Comparison of ENCODE assay signal across 29 cellular contexts in the genomic region with DNA sequence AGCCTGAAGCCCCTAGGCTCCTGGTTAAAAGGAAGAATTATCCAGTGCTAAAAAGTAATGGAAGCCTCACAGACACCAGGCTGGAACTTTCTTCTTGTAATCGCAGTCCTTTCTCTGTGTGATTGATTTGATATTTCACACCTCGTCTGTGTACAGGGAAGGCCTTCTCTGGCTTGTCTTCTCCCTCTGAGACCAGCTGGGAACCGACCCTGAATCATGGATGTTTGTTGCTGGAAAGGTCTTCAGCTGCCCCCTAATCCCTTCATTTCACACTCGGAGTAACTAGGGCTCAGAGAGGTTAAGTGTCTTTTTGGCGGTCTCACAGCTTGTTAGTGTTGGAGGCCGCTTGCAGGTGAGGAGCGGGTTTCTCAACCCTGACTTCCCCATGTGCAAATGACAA.
"Had no signal": no experiment of that assay in that cellular context is flagged by ENCODE, and none has a peak within 500 bp of the region (broad histone marks: within the 10 kb centered on the region; RNA-seq: fewer than 3 reads in every experiment).

No MANE protein-coding gene starts in this region.

- H3K9me3 ChIP-seq: ascending aorta, breast epithelium, colonic mucosa had no signal

- ATAC-seq: activated naive CD4-positive, alpha-beta T cell treated with anti-CD3 and anti-CD28 coated beads, Interleukin-2, amount 50 U/mL, for 72 hours; activated T-cell treated with anti-CD3 and anti-CD28 coated beads, Interleukin-2, amount 50 U/mL, for 72 hours; esophagus mucosa; T-cell had no signal

- H3K4me3 Mint-ChIP-seq: activated CD4-positive, alpha-beta memory T cell treated with anti-CD3 and anti-CD28 coated beads, Interleukin-2, amount 10 ng/mL, durations not matched to agents 7 days and 5 days; activated CD4-positive, alpha-beta T cell treated with anti-CD3 and anti-CD28 coated beads, Interleukin-2, amount 10 ng/mL, durations not matched to agents 7 days and 5 days; activated naive CD4-positive, alpha-beta T cell treated with anti-CD3 and anti-CD28 coated beads, Interleukin-2, amount 10 ng/mL, durations not matched to agents 7 days and 5 days; activated naive CD8-positive, alpha-beta T cell treated with anti-CD3 and anti-CD28 coated beads, Interleukin-2, amount 10 ng/mL, durations not matched to agents 7 days and 5 days; activated T-cell treated with anti-CD3 and anti-CD28 coated beads, Interleukin-2, amount 50 U/mL, for 24 hours; activated T-cell treated with anti-CD3 and anti-CD28 coated beads, Interleukin-2, amount 50 U/mL, for 72 hours; brain; endodermal cell; T-cell; T-helper 1 cell treated with Interleukin-12 subunit alpha and Interleukin-12 subunit beta and Interleukin-4 antibody, amounts not matched to agents 30 μg/mL and 1 μg/mL, for 36 hours had no signal

- H3K27ac ChIP-seq: ascending aorta, cardiac muscle cell, colonic mucosa had no signal

- DNase-seq: activated CD4-positive, alpha-beta memory T cell treated with anti-CD3 and anti-CD28 coated beads, Interleukin-2, amount 10 ng/mL, durations not matched to agents 7 days and 5 days; activated CD4-positive, alpha-beta T cell treated with anti-CD3 and anti-CD28 coated beads for 1 hour; activated CD4-positive, alpha-beta T cell treated with anti-CD3 and anti-CD28 coated beads for 4 hours; activated CD4-positive, alpha-beta T cell treated with anti-CD3 and anti-CD28 coated beads, Interleukin-2, amount 10 ng/mL, durations not matched to agents 7 days and 5 days; activated CD4-positive, alpha-beta T cell treated with anti-CD3 and anti-CD28 coated beads, Interleukin-2, amount 50 U/mL, for 4 hours; activated CD8-positive, alpha-beta memory T cell treated with anti-CD3 and anti-CD28 coated beads, Interleukin-2, amount 50 U/mL, for 48 hours; activated gamma-delta T cell; activated naive CD4-positive, alpha-beta T cell; activated naive CD4-positive, alpha-beta T cell treated with anti-CD3 and anti-CD28 coated beads, Interleukin-2, amount 10 ng/mL, durations not matched to agents 7 days and 5 days; activated naive CD8-positive, alpha-beta T cell treated with anti-CD3 and anti-CD28 coated beads, Interleukin-2, amount 10 ng/mL, durations not matched to agents 7 days and 5 days; activated T-cell treated with anti-CD3 and anti-CD28 coated beads for 4 hours; activated T-cell treated with anti-CD3 and anti-CD28 coated beads, Interleukin-2, amount 50 U/mL, for 24 hours; activated T-cell treated with anti-CD3 and anti-CD28 coated beads, Interleukin-2, amount 50 U/mL, for 72 hours; central memory CD4-positive, alpha-beta T cell; cerebellar nuclear complex; colonic mucosa; effector memory CD4-positive, alpha-beta T cell; endodermal cell; foreskin fibroblast; head of caudate nucleus; T-cell; T-helper 9 cell had no signal

- H3K4me3 ChIP-seq: ascending aorta, breast epithelium, cardiac muscle cell, colonic mucosa had no signal

- H3K4me1 ChIP-seq: ascending aorta, colonic mucosa had no signal

- H3K27ac Mint-ChIP-seq: activated CD4-positive, alpha-beta memory T cell treated with anti-CD3 and anti-CD28 coated beads, Interleukin-2, amount 10 ng/mL, durations not matched to agents 7 days and 5 days; activated CD4-positive, alpha-beta T cell treated with anti-CD3 and anti-CD28 coated beads, Interleukin-2, amount 10 ng/mL, durations not matched to agents 7 days and 5 days; activated naive CD4-positive, alpha-beta T cell treated with anti-CD3 and anti-CD28 coated beads, Interleukin-2, amount 10 ng/mL, durations not matched to agents 7 days and 5 days; activated naive CD4-positive, alpha-beta T cell treated with anti-CD3 and anti-CD28 coated beads, Interleukin-2, amount 50 U/mL, for 72 hours; activated naive CD8-positive, alpha-beta T cell treated with anti-CD3 and anti-CD28 coated beads, Interleukin-2, amount 10 ng/mL, durations not matched to agents 7 days and 5 days; activated T-cell treated with anti-CD3 and anti-CD28 coated beads, Interleukin-2, amount 50 U/mL, for 24 hours; activated T-cell treated with anti-CD3 and anti-CD28 coated beads, Interleukin-2, amount 50 U/mL, for 72 hours; brain; endodermal cell; T-cell; T-helper 1 cell treated with Interleukin-12 subunit alpha and Interleukin-12 subunit beta and Interleukin-4 antibody, amounts not matched to agents 30 μg/mL and 1 μg/mL, for 36 hours had no signal

- H3K9me3 Mint-ChIP-seq: activated CD4-positive, alpha-beta T cell treated with anti-CD3 and anti-CD28 coated beads, Interleukin-2, amount 10 ng/mL, durations not matched to agents 7 days and 5 days; activated naive CD4-positive, alpha-beta T cell treated with anti-CD3 and anti-CD28 coated beads, Interleukin-2, amount 50 U/mL, for 72 hours; activated naive CD8-positive, alpha-beta T cell treated with anti-CD3 and anti-CD28 coated beads, Interleukin-2, amount 10 ng/mL, durations not matched to agents 7 days and 5 days; activated T-cell treated with anti-CD3 and anti-CD28 coated beads, Interleukin-2, amount 50 U/mL, for 24 hours; activated T-cell treated with anti-CD3 and anti-CD28 coated beads, Interleukin-2, amount 50 U/mL, for 72 hours; T-helper 1 cell treated with Interleukin-12 subunit alpha and Interleukin-12 subunit beta and Interleukin-4 antibody, amounts not matched to agents 30 μg/mL and 1 μg/mL, for 36 hours had no signal

- H3K36me3 Mint-ChIP-seq: activated naive CD4-positive, alpha-beta T cell treated with anti-CD3 and anti-CD28 coated beads, Interleukin-2, amount 10 ng/mL, durations not matched to agents 7 days and 5 days; activated naive CD4-positive, alpha-beta T cell treated with anti-CD3 and anti-CD28 coated beads, Interleukin-2, amount 50 U/mL, for 72 hours; activated naive CD8-positive, alpha-beta T cell treated with anti-CD3 and anti-CD28 coated beads, Interleukin-2, amount 10 ng/mL, durations not matched to agents 7 days and 5 days; brain; T-cell had no signal

- H3K27me3 Mint-ChIP-seq: activated CD4-positive, alpha-beta memory T cell treated with anti-CD3 and anti-CD28 coated beads, Interleukin-2, amount 10 ng/mL, durations not matched to agents 7 days and 5 days; activated CD4-positive, alpha-beta T cell treated with anti-CD3 and anti-CD28 coated beads, Interleukin-2, amount 10 ng/mL, durations not matched to agents 7 days and 5 days; activated naive CD4-positive, alpha-beta T cell treated with anti-CD3 and anti-CD28 coated beads, Interleukin-2, amount 10 ng/mL, durations not matched to agents 7 days and 5 days; activated naive CD8-positive, alpha-beta T cell treated with anti-CD3 and anti-CD28 coated beads, Interleukin-2, amount 10 ng/mL, durations not matched to agents 7 days and 5 days; activated T-cell treated with anti-CD3 and anti-CD28 coated beads, Interleukin-2, amount 50 U/mL, for 24 hours had no signal

- H3K27me3 ChIP-seq: ascending aorta, breast epithelium, cardiac muscle cell, colonic mucosa had no signal

- H3K4me1 Mint-ChIP-seq: activated CD4-positive, alpha-beta memory T cell treated with anti-CD3 and anti-CD28 coated beads, Interleukin-2, amount 10 ng/mL, durations not matched to agents 7 days and 5 days; activated CD4-positive, alpha-beta T cell treated with anti-CD3 and anti-CD28 coated beads, Interleukin-2, amount 10 ng/mL, durations not matched to agents 7 days and 5 days; activated naive CD4-positive, alpha-beta T cell treated with anti-CD3 and anti-CD28 coated beads, Interleukin-2, amount 10 ng/mL, durations not matched to agents 7 days and 5 days; activated naive CD8-positive, alpha-beta T cell treated with anti-CD3 and anti-CD28 coated beads, Interleukin-2, amount 10 ng/mL, durations not matched to agents 7 days and 5 days; endodermal cell; T-cell had no signal

- H3K36me3 ChIP-seq: ascending aorta, breast epithelium, cardiac muscle cell, colonic mucosa had no signal
